8 cellular contexts compared by ENCODE assay signal in the genomic region with DNA sequence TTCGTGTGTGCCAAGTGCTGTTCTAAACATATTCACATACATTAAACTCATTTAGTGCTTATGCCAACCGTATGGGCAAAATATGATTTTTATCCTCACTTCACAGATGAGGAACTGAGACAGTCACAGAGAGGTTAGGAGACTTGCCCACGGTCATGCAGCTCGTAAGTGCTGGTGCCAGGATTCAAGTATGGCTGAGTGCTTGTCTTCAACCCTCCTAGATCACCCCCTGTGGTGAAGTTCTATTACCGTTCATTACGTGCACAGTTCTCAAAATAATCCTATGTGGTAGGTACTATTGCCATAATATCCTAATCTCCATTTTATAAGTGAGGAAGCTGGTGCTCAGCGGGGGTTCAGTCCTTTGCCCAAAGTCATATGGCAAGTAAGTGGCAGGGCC. TPM values are rescaled to one million over a fixed set of nuclear protein-coding genes. Genes with fewer than 3 reads are reported as not detected.
A peak's percentile ranks its signal among the peaks of the same experiment; 100 is the strongest.
DNase-seq lines count a peak whose midpoint lies in the region; ATAC-seq and TF ChIP-seq lines count a peak whose summit lies in the region.

No MANE protein-coding gene starts in this region.

- TF ChIP-seq POLR2A in transverse colon (IDR thresholded peaks at IDR 0.05), result no peak

- no peak for ATAC-seq in HG03571 (IDR thresholded peaks at IDR 0.05; ENCODE audit: unreplicated experiment)

- H3K27ac ChIP-seq in transverse colon, result peak overlapping the region in 1 of 4 donors; percentile 93

- CTCF ChIA-PET in activated CD4-positive, alpha-beta memory T cell treated with anti-CD3 and anti-CD28 coated beads, Interleukin-2, amount 10 ng/mL, durations not matched to agents 7 days and 5 days (lab: Charles Lee), result interaction anchor here (1.1 to 5.2 kb wide), 6 partner anchors 10 to 105 kb away, joined by 4 to 45 read pairs (median 12); a partner anchor contains a TSS

- no peaks in the 10 kb centered on the region for H3K27me3 Mint-ChIP-seq in activated naive CD4-positive, alpha-beta T cell treated with anti-CD3 and anti-CD28 coated beads, Interleukin-2, amount 50 U/mL, for 24 hours
- H3K27me3 Mint-ChIP-seq in activated CD4-positive, alpha-beta memory T cell treated with anti-CD3 and anti-CD28 coated beads, Interleukin-2, amount 10 ng/mL, durations not matched to agents 7 days and 5 days, result peaks cover 7% of the 10 kb centered on the region
- H3K27me3 Mint-ChIP-seq in immature natural killer cell (ENCODE audit: low read depth in 3 of 3), result peaks cover 0 to 3% (median 2%) of the 10 kb centered on the region in 3 donors

- peak overlapping the region in 3 of 4 donors; percentile 80 to 98 (median 89) for H3K4me3 ChIP-seq in transverse colon

- H3K9me3 Mint-ChIP-seq in activated naive CD4-positive, alpha-beta T cell treated with anti-CD3 and anti-CD28 coated beads, Interleukin-2, amount 50 U/mL, for 24 hours, result no peaks in the 10 kb centered on the region
- no peaks in the 10 kb centered on the region for H3K9me3 Mint-ChIP-seq in activated CD4-positive, alpha-beta memory T cell treated with anti-CD3 and anti-CD28 coated beads, Interleukin-2, amount 10 ng/mL, durations not matched to agents 7 days and 5 days
- H3K9me3 Mint-ChIP-seq in immature natural killer cell, result no peaks in the 10 kb centered on the region

- WGBS in transverse colon (ENCODE audit: low coverage in 1 of 2), 2 donors, result 47% methylated on average over 7 of the region's 7 CpGs; no CpG with 5 or more reads in 1 of the 2 donors

- H3K27ac Mint-ChIP-seq in activated naive CD4-positive, alpha-beta T cell treated with anti-CD3 and anti-CD28 coated beads, Interleukin-2, amount 50 U/mL, for 24 hours, result peak overlapping the region; percentile 19
- peak overlapping the region; percentile 67 for H3K27ac Mint-ChIP-seq in activated CD4-positive, alpha-beta memory T cell treated with anti-CD3 and anti-CD28 coated beads, Interleukin-2, amount 10 ng/mL, durations not matched to agents 7 days and 5 days
- peak overlapping the region in 5 of 6 donors; percentile 55 to 90 (median 73) for H3K27ac Mint-ChIP-seq in immature natural killer cell

- H3K36me3 ChIP-seq in transverse colon, result peaks cover 0 to 41% (median 14%) of the 10 kb centered on the region in 4 donors

- peak overlapping the region; percentile 97 for H3K4me3 Mint-ChIP-seq in activated naive CD4-positive, alpha-beta T cell treated with anti-CD3 and anti-CD28 coated beads, Interleukin-2, amount 50 U/mL, for 24 hours
- peak overlapping the region; percentile 91 for H3K4me3 Mint-ChIP-seq in activated CD4-positive, alpha-beta memory T cell treated with anti-CD3 and anti-CD28 coated beads, Interleukin-2, amount 10 ng/mL, durations not matched to agents 7 days and 5 days
- peak overlapping the region; percentile 90 to 98 (median 96) for H3K4me3 Mint-ChIP-seq in immature natural killer cell

- peaks cover 47% of the 10 kb centered on the region for H3K4me1 Mint-ChIP-seq in activated naive CD4-positive, alpha-beta T cell treated with anti-CD3 and anti-CD28 coated beads, Interleukin-2, amount 50 U/mL, for 24 hours
- peaks cover 46% of the 10 kb centered on the region for H3K4me1 Mint-ChIP-seq in activated CD4-positive, alpha-beta memory T cell treated with anti-CD3 and anti-CD28 coated beads, Interleukin-2, amount 10 ng/mL, durations not matched to agents 7 days and 5 days
- peaks cover 35 to 55% of the 10 kb centered on the region in 2 donors for H3K4me1 Mint-ChIP-seq in immature natural killer cell

- H3K36me3 Mint-ChIP-seq in activated naive CD4-positive, alpha-beta T cell treated with anti-CD3 and anti-CD28 coated beads, Interleukin-2, amount 50 U/mL, for 24 hours, result peaks cover 18% of the 10 kb centered on the region
- peaks cover 40% of the 10 kb centered on the region for H3K36me3 Mint-ChIP-seq in activated CD4-positive, alpha-beta memory T cell treated with anti-CD3 and anti-CD28 coated beads, Interleukin-2, amount 10 ng/mL, durations not matched to agents 7 days and 5 days (ENCODE audit: low read depth)
- H3K36me3 Mint-ChIP-seq in immature natural killer cell, result peaks cover 11 to 27% (median 22%) of the 10 kb centered on the region in 3 donors

- POLR2A ChIA-PET in activated CD4-positive, alpha-beta memory T cell treated with anti-CD3 and anti-CD28 coated beads, Interleukin-2, amount 10 ng/mL, durations not matched to agents 7 days and 5 days (lab: Charles Lee), result interaction anchor here (1.9 to 8.4 kb wide), 6 partner anchors 10 to 540 kb away, joined by 4 to 124 read pairs (median 14); a partner anchor contains a TSS

- H3K4me1 ChIP-seq in transverse colon, result peaks cover 15 to 33% (median 21%) of the 10 kb centered on the region in 4 donors

- no peak for DNase-seq in activated naive CD4-positive, alpha-beta T cell treated with Interleukin-2 at 50 U/mL for 16 hours
- DNase-seq in activated CD4-positive, alpha-beta memory T cell treated with anti-CD3 and anti-CD28 coated beads, Interleukin-2, amount 10 ng/mL, durations not matched to agents 7 days and 5 days, result no peak
- DNase-seq in immature natural killer cell (no peak), transverse colon (no peak), anterior cingulate cortex (lab: John Stamatoyannopoulos, UW) (no peak)
- DNase-seq in activated CD4-positive, alpha-beta T cell treated with anti-CD3 and anti-CD28 coated beads, Interleukin-2, amount 50 U/mL, for 4 hours, result no peak

- no peaks in the 10 kb centered on the region for H3K9me3 ChIP-seq in transverse colon

- H3K27me3 ChIP-seq in transverse colon, result no peaks in the 10 kb centered on the region

- intact Hi-C loops in transverse colon (cut with DNase I; ENCODE audit: low total_unique reads), result no loop called here

- in situ Hi-C loops in transverse colon (cut with MboI; ENCODE audit: low pct_ligation_motif_present in 1 of 4, low pct_unique_long_range_greater_than_20kb in 1 of 4, low sequenced_read_pairs in 3 of 4), result no loop called here

- TF ChIP-seq CTCF in transverse colon (IDR thresholded peaks at IDR 0.05), result no peak

- no peak for TF ChIP-seq EP300 in transverse colon (IDR thresholded peaks at IDR 0.05; ENCODE audit: low read depth)

RNA-seq across cellular contexts. Expression of a gene that starts 1.5 kb away (rescaled TPM):
- total RNA-seq in activated CD4-positive, alpha-beta memory T cell treated with anti-CD3 and anti-CD28 coated beads, Interleukin-2, amount 10 ng/mL, durations not matched to agents 7 days and 5 days, result 10 to 100 TPM; 32.4 to 32.6 TPM
- 10 to 100 TPM; 13.8 to 30.5 (median 18.4) TPM for polyA plus RNA-seq in immature natural killer cell
- total RNA-seq in transverse colon, result 10 to 100 TPM; 11.5 to 31.0 (median 25.6) TPM

RNA-seq across cellular contexts. Expression of a gene that starts 16.8 kb away (rescaled TPM):
- total RNA-seq in activated CD4-positive, alpha-beta memory T cell treated with anti-CD3 and anti-CD28 coated beads, Interleukin-2, amount 10 ng/mL, durations not matched to agents 7 days and 5 days, result 100 to 1,000 TPM; 456 to 460 TPM
- polyA plus RNA-seq in immature natural killer cell, result 100 to 1,000 TPM in 1 of 3 donors, 10 to 100 TPM in 2; 48.9 to 113 (median 69.4) TPM
- total RNA-seq in transverse colon, result 100 to 1,000 TPM; 262 to 566 (median 339) TPM

RNA-seq across cellular contexts. Expression of a gene that starts 29.0 kb away (rescaled TPM):
- 10 to 100 TPM; 54.3 to 60.7 TPM for total RNA-seq in activated CD4-positive, alpha-beta memory T cell treated with anti-CD3 and anti-CD28 coated beads, Interleukin-2, amount 10 ng/mL, durations not matched to agents 7 days and 5 days
- polyA plus RNA-seq in immature natural killer cell, result 100 to 1,000 TPM; 139 to 239 (median 180) TPM
- 100 to 1,000 TPM in 2 of 4 donors, 10 to 100 TPM in 2; 20.5 to 153 (median 97.8) TPM for total RNA-seq in transverse colon

RNA-seq across cellular contexts. Expression of a gene that starts 46.8 kb away (rescaled TPM):
- total RNA-seq in activated CD4-positive, alpha-beta memory T cell treated with anti-CD3 and anti-CD28 coated beads, Interleukin-2, amount 10 ng/mL, durations not matched to agents 7 days and 5 days, result under 1 TPM; 0.55 to 0.83 TPM
- not detected for polyA plus RNA-seq in immature natural killer cell
- total RNA-seq in transverse colon, result 10 to 100 TPM in 1 of 4 donors, 1 to 10 TPM in 3; 1.2 to 10.1 (median 5.2) TPM

Comparison
In these comparisons a context has a peak if more than half of its experiments do, and no peak if none do; other contexts are left out.
1. H3K27ac Mint-ChIP-seq: peak in every context shown above with its lines; median percentile 73 in immature natural killer cell; 67 in activated CD4-positive, alpha-beta memory T cell treated with anti-CD3 and anti-CD28 coated beads, Interleukin-2, amount 10 ng/mL, durations not matched to agents 7 days and 5 days; 19 in activated naive CD4-positive, alpha-beta T cell treated with anti-CD3 and anti-CD28 coated beads, Interleukin-2, amount 50 U/mL, for 24 hours.